ENCODE assay signal across 18 cellular contexts in genomic region chr19:29487432-29487831, GRCh38. TPM values are rescaled to one million over a fixed set of nuclear protein-coding genes. Genes with fewer than 3 reads are reported as not detected.
A peak's percentile ranks its signal among the peaks of the same experiment; 100 is the strongest.
DNase-seq lines count a peak whose midpoint lies in the region; ATAC-seq and TF ChIP-seq lines count a peak whose summit lies in the region.
"Had no signal": no experiment of that assay in that cellular context is flagged by ENCODE, and none has a peak within 500 bp of the region (broad histone marks: within the 10 kb centered on the region; RNA-seq: fewer than 3 reads in every experiment).

No MANE protein-coding gene starts in this region.

- H3K9me3 ChIP-seq in upper lobe of right lung = no peaks in the 10 kb centered on the region

- no peak for TF ChIP-seq POLR2A in NB4 (IDR thresholded peaks at IDR 0.05; ENCODE audit: extremely low read depth, insufficient read length)

- no peak overlapping the region for H3K27ac ChIP-seq in upper lobe of right lung
- H3K27ac ChIP-seq: PC-9 had no signal

- no peaks in the 10 kb centered on the region for H3K4me1 ChIP-seq in upper lobe of right lung

- no peaks in the 10 kb centered on the region for H3K27me3 ChIP-seq in upper lobe of right lung

- intact Hi-C loops in Right ventricle myocardium inferior (cut with DNase I) (no loop called here), left cardiac atrium (cut with DNase I) (no loop called here), upper lobe of right lung (cut with DNase I) (no loop called here)

- ATAC-seq in Right ventricle myocardium inferior (no peak), left cardiac atrium (no peak), upper lobe of right lung (no peak)
- ATAC-seq: SK-N-SH treated with all-trans-retinoic acid at 6 μM for 48 hours had no signal

- TF ChIP-seq CTCF in NB4 (IDR thresholded peaks at IDR 0.05; ENCODE audit: low read depth, low read length) (no peak), upper lobe of right lung (IDR thresholded peaks at IDR 0.05) (no peak)

- H3K36me3 ChIP-seq in upper lobe of right lung = no peaks in the 10 kb centered on the region

- DNase-seq in Right ventricle myocardium inferior (ENCODE audit: missing footprints) (peak; percentile 13), left cardiac atrium (no peak), NB4 (ENCODE audit: low read depth) (peak; percentile 50), islet precursor cell (peak; percentile 29), upper lobe of right lung (peak; percentile 36), LoVo (ENCODE audit: low spot score) (no peak), DMS153 (lab: John Stamatoyannopoulos, UW) (no peak)
- no peak for DNase-seq in stimulated activated naive CD4-positive, alpha-beta T cell (lab: John Stamatoyannopoulos, UW)
- DNase-seq: CD4-positive, CD25-positive, alpha-beta regulatory T cell; GF-D8; Karpas-422; NCI-H1436; NCI-H2029 treated with DMSO at 0.1 percent for 48 hours; NCI-H226; NCI-H526 treated with DMSO at 0.1 percent for 48 hours; NK-92 treated with Interleukin-12 subunit alpha and Interleukin-12 subunit beta, amount 100 ng/mL, for 24 hours; PC-9 had no signal

- H3K4me3 ChIP-seq in NB4 (ENCODE audit: low read depth, low read length) = no peak overlapping the region
- H3K4me3 ChIP-seq in upper lobe of right lung = no peak overlapping the region
- H3K4me3 ChIP-seq: PC-9 had no signal

RNA-seq across cellular contexts. Expression of gene VSTM2B, which starts 38.4 kb away (rescaled TPM):
- not detected for total RNA-seq in Right ventricle myocardium inferior
- not detected for total RNA-seq in left cardiac atrium
- total RNA-seq in upper lobe of right lung = not detected
- total RNA-seq: CD4-positive, CD25-positive, alpha-beta regulatory T cell; PC-9 had no signal

Comparison
In these comparisons a context has a peak if more than half of its experiments do, and no peak if none do; other contexts are left out.
1. DNase-seq: peak in Right ventricle myocardium inferior (single experiment), NB4 (single experiment), islet precursor cell (single experiment) and upper lobe of right lung (single experiment); none in left cardiac atrium (single experiment), stimulated activated naive CD4-positive, alpha-beta T cell (0 of 6), LoVo (single experiment) and DMS153 (single experiment).